38 cellular contexts compared by ENCODE assay signal in genomic region chr19:52995711-52996110, GRCh38. TPM values are rescaled to one million over a fixed set of nuclear protein-coding genes. Genes with fewer than 3 reads are reported as not detected.
"Had no signal": no experiment of that assay in that cellular context is flagged by ENCODE, and none has a peak within 500 bp of the region (broad histone marks: within the 10 kb centered on the region; RNA-seq: fewer than 3 reads in every experiment).

No MANE protein-coding gene starts in this region.

- H3K4me2 ChIP-seq: KMS-11 had no signal

- H3K9ac ChIP-seq: KMS-11 had no signal

- H3K4me3 ChIP-seq: MG63 had no signal

- H3K36me3 ChIP-seq: MG63 had no signal

- DNase-seq: Karpas-422, Kasumi-1, MG63, MM.1S, MV-4-11, NCI-H1048, NCI-H1092, NCI-H1092 treated with DMSO at 0.1 percent for 48 hours, NCI-H1105, NCI-H1105 treated with DMSO at 0.1 percent for 48 hours, NCI-H1417, NCI-H1417 treated with DMSO at 0.1 percent for 48 hours, NCI-H1436, NCI-H1436 treated with DMSO at 0.1 percent for 48 hours, NCI-H146, NCI-H1694, NCI-H1694 treated with DMSO at 0.1 percent for 48 hours, NCI-H187, NCI-H187 treated with DMSO at 0.1 percent for 48 hours, NCI-H1930, NCI-H2029, NCI-H2029 treated with DMSO at 0.1 percent for 48 hours, NCI-H2081, NCI-H2081 treated with DMSO at 0.1 percent for 48 hours, NCI-H2107, NCI-H2171, NCI-H2171 treated with DMSO at 0.1 percent for 48 hours, NCI-H2227 treated with DMSO at 0.1 percent for 48 hours, NCI-H226, NCI-H345, NCI-H446, NCI-H446 treated with DMSO at 0.1 percent for 48 hours, NCI-H510A had no signal

- H3K27ac ChIP-seq: KMS-11 had no signal

- H3K27me3 ChIP-seq: MG63 had no signal

RNA-seq across cellular contexts. Expression of gene ERVV-1, which starts 18.0 kb away (rescaled TPM):
- total RNA-seq: LHCN-M2, M059J, MCF 10A, NCI-H460 had no signal

RNA-seq across cellular contexts. Expression of gene ERVV-2, which starts 48.8 kb away (rescaled TPM):
- total RNA-seq: LHCN-M2, M059J, MCF 10A, NCI-H460 had no signal
